In the genomic region with DNA sequence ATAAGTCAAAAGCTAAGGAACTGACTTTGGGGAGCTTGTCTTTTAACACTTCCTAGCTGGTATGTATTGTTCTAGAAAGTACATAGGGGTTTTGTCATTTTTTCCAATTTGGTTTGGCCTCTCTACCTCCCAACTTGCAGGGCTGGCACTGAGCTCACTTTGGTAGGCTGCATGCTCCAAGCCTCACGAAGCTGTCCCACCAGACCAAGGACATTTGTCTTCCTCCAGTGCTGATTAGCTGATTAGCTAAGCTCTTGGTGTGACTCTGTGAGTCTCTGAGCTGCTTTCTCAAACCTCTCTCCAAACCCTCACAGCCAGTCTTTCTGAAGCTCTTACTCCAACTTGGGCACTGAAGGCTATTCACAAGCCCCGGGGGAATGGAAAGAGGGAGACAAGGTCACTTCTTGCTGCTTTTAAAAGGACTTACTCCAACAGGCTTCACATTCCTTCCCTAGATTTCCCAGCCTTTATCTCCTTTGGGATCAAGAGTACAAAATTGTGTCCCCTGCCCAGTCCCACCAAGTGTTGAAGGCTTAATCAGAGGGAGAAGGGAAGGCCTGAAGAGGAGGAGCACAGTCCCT, we compare ENCODE assay signal across 17 cellular contexts. TPM values are rescaled to one million over a fixed set of nuclear protein-coding genes. Genes with fewer than 3 reads are reported as not detected.
DNase-seq lines count a peak whose midpoint lies in the region; ATAC-seq, FAIRE-seq and TF ChIP-seq lines count a peak whose summit lies in the region.
"Had no signal": no experiment of that assay in that cellular context is flagged by ENCODE, and none has a peak within 500 bp of the region (broad histone marks: within the 10 kb centered on the region; RNA-seq: fewer than 3 reads in every experiment).

No MANE protein-coding gene starts in this region.

- H3K79me1 ChIP-seq in neuronal stem cell (ENCODE audit: low read depth, low read length): no peaks in the 10 kb centered on the region

- H3K27ac ChIP-seq in right cardiac atrium (ENCODE audit: low read length): peak overlapping the region; percentile 36
- H3K27ac ChIP-seq in endodermal cell (ENCODE audit: low read depth, low read length): no peak overlapping the region
- H3K27ac ChIP-seq in neuronal stem cell (replicated peaks; ENCODE audit: low read length): no peak overlapping the region
- H3K27ac ChIP-seq in small intestine (ENCODE audit: low read depth in 1 of 2, low read length in 1 of 2): no peak overlapping the region
- H3K27ac ChIP-seq in colonic mucosa: no peak overlapping the region
- H3K27ac ChIP-seq: brain microvascular endothelial cell had no signal

- ATAC-seq in right cardiac atrium (peak in 1 of 2 donors; percentile 46), Right ventricle myocardium superior (ENCODE audit: poor library complexity) (no peak)
- ATAC-seq: activated CD4-positive, CD25-positive, alpha-beta regulatory T cell treated with anti-CD3 and anti-CD28 coated beads, Interleukin-2, amount 50 U/mL, for 24 hours had no signal

- no peaks in the 10 kb centered on the region for H3K36me3 Mint-ChIP-seq in endodermal cell (ENCODE audit: low read depth)

- H3K4me2 ChIP-seq in neuronal stem cell (ENCODE audit: insufficient read depth, low read length, poor library complexity, severe bottlenecking): no peak overlapping the region

- WGBS in right cardiac atrium: 70% methylated on average over 2 of the region's 2 CpGs
- WGBS in endodermal cell (ENCODE audit: insufficient coverage in 1 of 2, insufficient read length in 1 of 2), 2 experiments: 78 to 90% methylated on average over 2 of the region's 2 CpGs
- WGBS in neuronal stem cell (ENCODE audit: extremely low coverage in 2 of 2, insufficient read length in 2 of 2, insufficient replicate concordance in 1 of 2), 2 donors: no CpG with 5 or more reads among the region's 2 CpGs
- WGBS in small intestine, 3 donors: 42 to 76% (median 63%) methylated on average over 2 of the region's 2 CpGs

- no peak overlapping the region for H3K23ac ChIP-seq in neuronal stem cell (ENCODE audit: low read depth, low read length, poor library complexity)

- no peak overlapping the region for H2BK120ac ChIP-seq in neuronal stem cell (ENCODE audit: low read depth, low read length)

- no peak overlapping the region for H3K18ac ChIP-seq in neuronal stem cell (ENCODE audit: low read length)

- H3K36me3 ChIP-seq in endodermal cell (ENCODE audit: control insufficient read depth, insufficient read depth, low read length) (no peaks in the 10 kb centered on the region), neuronal stem cell (replicated peaks in 1 of 2; ENCODE audit: control insufficient read depth in 2 of 2, insufficient read depth in 2 of 2, low read length in 2 of 2) (no peaks in the 10 kb centered on the region), small intestine (ENCODE audit: control insufficient read depth in 2 of 2, insufficient read depth in 2 of 2, low read length in 2 of 2) (no peaks in the 10 kb centered on the region), colonic mucosa (no peaks in the 10 kb centered on the region)
- H3K36me3 ChIP-seq: brain microvascular endothelial cell, spleen had no signal

- H3K4me3 ChIP-seq in right cardiac atrium (ENCODE audit: low read length): no peak overlapping the region
- no peak overlapping the region for H3K4me3 ChIP-seq in endodermal cell (ENCODE audit: low read length)
- H3K4me3 ChIP-seq in neuronal stem cell (ENCODE audit: low read length in 2 of 2): no peak overlapping the region
- H3K4me3 ChIP-seq in small intestine (ENCODE audit: low read depth in 1 of 2, low read length in 2 of 2): no peak overlapping the region
- no peak overlapping the region for H3K4me3 ChIP-seq in colonic mucosa
- H3K4me3 ChIP-seq: A549, spleen had no signal

- no peak for TF ChIP-seq CTCF in endodermal cell (conservative IDR thresholded peaks at IDR 0.05)
- no peak for TF ChIP-seq CTCF in colonic mucosa (IDR thresholded peaks at IDR 0.05)

- H3K27ac Mint-ChIP-seq in endodermal cell: peak overlapping the region; percentile 37

- H3K9me3 Mint-ChIP-seq in endodermal cell: peaks cover 15% of the 10 kb centered on the region

- no peak for FAIRE-seq in small intestine (lab: Jason Lieb, UNC)
- FAIRE-seq: A549 had no signal

- H3K27me3 ChIP-seq in right cardiac atrium (ENCODE audit: control insufficient read depth, insufficient read depth) (no peaks in the 10 kb centered on the region), endodermal cell (ENCODE audit: control insufficient read depth, insufficient read depth, low read length, poor library complexity, severe bottlenecking) (no peaks in the 10 kb centered on the region), neuronal stem cell (ENCODE audit: control insufficient read depth in 3 of 3, insufficient read depth in 3 of 3, low read depth in 1 of 3, low read length in 3 of 3) (peaks cover 0 to 29% (median 2%) of the 10 kb centered on the region in 3 experiments), small intestine (ENCODE audit: control insufficient read depth in 2 of 2, insufficient read depth in 2 of 2, low read length in 2 of 2) (no peaks in the 10 kb centered on the region), colonic mucosa (no peaks in the 10 kb centered on the region)
- H3K27me3 ChIP-seq: brain microvascular endothelial cell, spleen had no signal

- H3K9ac ChIP-seq in endodermal cell (ENCODE audit: extremely low read depth, low read length, poor library complexity, severe bottlenecking) (no peak overlapping the region), neuronal stem cell (ENCODE audit: low read depth, low read length, poor library complexity) (no peak overlapping the region), colonic mucosa (ENCODE audit: low read depth in 2 of 2, low read length in 2 of 2) (no peak overlapping the region)

- peak in 1 of 3 donors; percentile 35 for DNase-seq in right cardiac atrium
- DNase-seq in Right ventricle myocardium superior: no peak
- no peak for DNase-seq in endodermal cell
- DNase-seq in neuronal stem cell (ENCODE audit: low spot score): no peak
- DNase-seq in occipital lobe (lab: John Stamatoyannopoulos, UW): no peak
- DNase-seq in NCI-H524 treated with DMSO at 0.1 percent for 48 hours (lab: John Stamatoyannopoulos, UW): no peak
- DNase-seq in small intestine: no peak
- DNase-seq in colonic mucosa: no peak
- DNase-seq: activated naive CD4-positive, alpha-beta T cell; GDM1 had no signal

- no peak overlapping the region for H3K4ac ChIP-seq in neuronal stem cell (ENCODE audit: low read length)

- no peaks in the 10 kb centered on the region for H3K9me3 ChIP-seq in right cardiac atrium (ENCODE audit: control insufficient read depth, low read length)
- H3K9me3 ChIP-seq in endodermal cell (ENCODE audit: control insufficient read depth, low read length): peaks cover 16% of the 10 kb centered on the region
- peaks cover 0 to 8% of the 10 kb centered on the region in 2 donors for H3K9me3 ChIP-seq in neuronal stem cell (replicated peaks in 1 of 2; ENCODE audit: control insufficient read depth in 2 of 2, insufficient read depth in 1 of 2, low read depth in 1 of 2, low read length in 2 of 2)
- H3K9me3 ChIP-seq in small intestine (ENCODE audit: control insufficient read depth, low read depth): no peaks in the 10 kb centered on the region
- H3K9me3 ChIP-seq in colonic mucosa: no peaks in the 10 kb centered on the region
- H3K9me3 ChIP-seq: A549 had no signal

- no peak overlapping the region for H3K14ac ChIP-seq in neuronal stem cell (ENCODE audit: low read length)

- H2AFZ ChIP-seq in neuronal stem cell (ENCODE audit: low read length): peak overlapping the region; percentile 70

- no peak overlapping the region for H4K8ac ChIP-seq in neuronal stem cell (ENCODE audit: low read depth, low read length)

- peaks cover 24% of the 10 kb centered on the region for H3K27me3 Mint-ChIP-seq in endodermal cell (ENCODE audit: insufficient read depth)

- H2BK12ac ChIP-seq in neuronal stem cell (ENCODE audit: low read length): no peak overlapping the region

- H2BK5ac ChIP-seq in neuronal stem cell (ENCODE audit: low read length): no peak overlapping the region

- intact Hi-C loops in right cardiac atrium (cut with DNase I): no loop called here
- intact Hi-C loops in Right ventricle myocardium superior (cut with DNase I): no loop called here
- intact Hi-C loops in colonic mucosa (cut with DNase I): no loop called here

- no peak overlapping the region for H2BK15ac ChIP-seq in neuronal stem cell (ENCODE audit: low read length)

- peaks cover 24% of the 10 kb centered on the region for H3K4me1 Mint-ChIP-seq in endodermal cell

- H2AK5ac ChIP-seq in neuronal stem cell (ENCODE audit: low read depth, low read length): no peak overlapping the region

- H4K91ac ChIP-seq in neuronal stem cell (ENCODE audit: low read depth, low read length, poor library complexity): no peak overlapping the region

- peak overlapping the region; percentile 34 for H3K4me3 Mint-ChIP-seq in endodermal cell

- H3K4me1 ChIP-seq in right cardiac atrium (ENCODE audit: control insufficient read depth, insufficient read depth, low read length): peaks cover 10% of the 10 kb centered on the region
- H3K4me1 ChIP-seq in endodermal cell (ENCODE audit: control insufficient read depth, insufficient read depth, low read length): peaks cover 12% of the 10 kb centered on the region
- peaks cover 4 to 7% of the 10 kb centered on the region in 2 donors for H3K4me1 ChIP-seq in neuronal stem cell (ENCODE audit: control insufficient read depth in 2 of 2, insufficient read depth in 1 of 2, low read depth in 1 of 2, low read length in 2 of 2)
- H3K4me1 ChIP-seq in small intestine (ENCODE audit: control insufficient read depth in 2 of 2, insufficient read depth in 1 of 2, low read depth in 1 of 2, low read length in 1 of 2): peaks cover 0 to 9% of the 10 kb centered on the region in 2 donors
- no peaks in the 10 kb centered on the region for H3K4me1 ChIP-seq in colonic mucosa
- H3K4me1 ChIP-seq: A549 had no signal

RNA-seq across cellular contexts. Expression of a gene that starts 0.9 kb away (rescaled TPM):
- total RNA-seq in right cardiac atrium: 1 to 10 TPM; 3.4 to 5.6 (median 3.9) TPM
- polyA plus RNA-seq in right cardiac atrium: 9.4 TPM
- total RNA-seq in Right ventricle myocardium superior: 1.2 TPM
- under 1 TPM; 0.49 to 0.55 TPM for total RNA-seq in endodermal cell
- 0.96 TPM for polyA plus RNA-seq in endodermal cell (2013, experiment 1 of 2)
- polyA plus RNA-seq in endodermal cell (2013, experiment 2 of 2): 0.54 TPM
- polyA plus RNA-seq in neuronal stem cell (2013, experiment 1 of 2): 0.32 TPM
- polyA plus RNA-seq in neuronal stem cell (2013, experiment 2 of 2): 0.47 TPM
- 0.47 TPM for total RNA-seq in occipital lobe
- polyA plus RNA-seq in small intestine: 1 to 10 TPM in 1 of 3 donors, under 1 TPM in 1, not detected in 1; 0.36 to 1.1 TPM
- under 1 TPM in 1 of 2 donors, not detected in 1; 0.30 TPM for total RNA-seq in colonic mucosa

RNA-seq across cellular contexts. Expression of a gene that starts 24.5 kb away (rescaled TPM):
- total RNA-seq in right cardiac atrium (100 to 1,000 TPM; 117 to 253 (median 162) TPM), Right ventricle myocardium superior (116 TPM), endodermal cell (100 to 1,000 TPM; 136 to 221 TPM), occipital lobe (28.1 TPM), colonic mucosa (100 to 1,000 TPM; 354 to 515 TPM)
- polyA plus RNA-seq in right cardiac atrium (186 TPM), small intestine (100 to 1,000 TPM; 384 to 472 (median 416) TPM)
- polyA plus RNA-seq in endodermal cell (2013, experiment 1 of 2): 141 TPM
- 179 TPM for polyA plus RNA-seq in endodermal cell (2013, experiment 2 of 2)
- 27.0 TPM for polyA plus RNA-seq in neuronal stem cell (2013, experiment 1 of 2)
- 26.7 TPM for polyA plus RNA-seq in neuronal stem cell (2013, experiment 2 of 2)

RNA-seq across cellular contexts. Expression of a gene that starts 38.4 kb away (rescaled TPM):
- total RNA-seq in right cardiac atrium: under 1 TPM in 2 of 4 donors, not detected in 2; 0.19 to 0.23 TPM
- 0.07 TPM for polyA plus RNA-seq in right cardiac atrium
- total RNA-seq in Right ventricle myocardium superior: not detected
- total RNA-seq in endodermal cell: not detected
- not detected for polyA plus RNA-seq in endodermal cell (2013, experiment 1 of 2)
- polyA plus RNA-seq in endodermal cell (2013, experiment 2 of 2): not detected
- polyA plus RNA-seq in neuronal stem cell (2013, experiment 1 of 2): not detected
- polyA plus RNA-seq in neuronal stem cell (2013, experiment 2 of 2): not detected
- total RNA-seq in occipital lobe: not detected
- under 1 TPM in 1 of 3 donors, not detected in 2; 0.19 TPM for polyA plus RNA-seq in small intestine
- not detected for total RNA-seq in colonic mucosa
- total RNA-seq: LHCN-M2; mesenteric fat pad; T-helper 1 cell treated with Interleukin-12 subunit alpha and Interleukin-12 subunit beta and Interleukin-4 antibody, amounts not matched to agents 30 ng/mL and 1 ng/mL, for 36 hours had no signal

RNA-seq across cellular contexts. Expression of a gene that starts 44.6 kb away (rescaled TPM):
- total RNA-seq in right cardiac atrium: 1 to 10 TPM in 3 of 4 donors, under 1 TPM in 1; 0.17 to 2.7 (median 2.3) TPM
- polyA plus RNA-seq in right cardiac atrium: 1.3 TPM
- 0.30 TPM for total RNA-seq in Right ventricle myocardium superior
- total RNA-seq in endodermal cell: 1 to 10 TPM; 7.5 to 9.2 TPM
- polyA plus RNA-seq in endodermal cell (2013, experiment 1 of 2): 34.7 TPM
- polyA plus RNA-seq in endodermal cell (2013, experiment 2 of 2): 30.4 TPM
- 11.6 TPM for polyA plus RNA-seq in neuronal stem cell (2013, experiment 1 of 2)
- polyA plus RNA-seq in neuronal stem cell (2013, experiment 2 of 2): 11.4 TPM
- total RNA-seq in occipital lobe: 5.9 TPM
- polyA plus RNA-seq in small intestine: 10 to 100 TPM in 2 of 3 donors, 1 to 10 TPM in 1; 3.1 to 34.6 (median 18.1) TPM
- 10 to 100 TPM; 14.1 to 41.8 TPM for total RNA-seq in colonic mucosa
- total RNA-seq: LHCN-M2; T-helper 1 cell treated with Interleukin-12 subunit alpha and Interleukin-12 subunit beta and Interleukin-4 antibody, amounts not matched to agents 30 ng/mL and 1 ng/mL, for 36 hours had no signal

RNA-seq across cellular contexts. Expression of a gene that starts 53.2 kb away (rescaled TPM):
- total RNA-seq in right cardiac atrium (not detected), Right ventricle myocardium superior (not detected), endodermal cell (not detected), occipital lobe (not detected), colonic mucosa (not detected)
- polyA plus RNA-seq in right cardiac atrium (not detected), small intestine (not detected)
- not detected for polyA plus RNA-seq in endodermal cell (2013, experiment 1 of 2)
- polyA plus RNA-seq in endodermal cell (2013, experiment 2 of 2): not detected
- polyA plus RNA-seq in neuronal stem cell (2013, experiment 1 of 2): not detected
- not detected for polyA plus RNA-seq in neuronal stem cell (2013, experiment 2 of 2)
- total RNA-seq: LHCN-M2; mesenteric fat pad; T-helper 1 cell treated with Interleukin-12 subunit alpha and Interleukin-12 subunit beta and Interleukin-4 antibody, amounts not matched to agents 30 ng/mL and 1 ng/mL, for 36 hours had no signal
